In genomic region chr17:45793999-45794540, GRCh38 we compare ENCODE assay signal across 30 cellular contexts. TPM values are rescaled to one million over a fixed set of nuclear protein-coding genes. Genes with fewer than 3 reads are reported as not detected.
"Had no signal": no experiment of that assay in that cellular context is flagged by ENCODE, and none has a peak within 500 bp of the region (broad histone marks: within the 10 kb centered on the region; RNA-seq: fewer than 3 reads in every experiment).

No MANE protein-coding gene starts in this region.

- H3K4me3 ChIP-seq: left lung, lower lobe of right lung, neural progenitor cell, pancreas, prostate gland, sigmoid colon, spleen, suprapubic skin, thoracic aorta, tibial artery, upper lobe of right lung had no signal

- H3K27me3 ChIP-seq: pancreas had no signal

- H2AFZ ChIP-seq: neural progenitor cell had no signal

- H3K4me2 ChIP-seq: neural progenitor cell had no signal

- H3K9ac ChIP-seq: neural progenitor cell had no signal

- FAIRE-seq: islet of Langerhans, kidney, pancreas, small intestine had no signal

- H3K9me3 ChIP-seq: left lung, lower lobe of right lung, pancreas, prostate gland, sigmoid colon, spleen, suprapubic skin, thoracic aorta, tibial artery, upper lobe of right lung had no signal

- ATAC-seq: left colon; left lung; lower lobe of right lung; naive thymus-derived CD8-positive, alpha-beta T cell; pancreas; right cardiac atrium; stimulated activated effector memory CD8-positive, alpha-beta T cell treated with anti-CD3 and anti-CD28 coated beads, Interleukin-12 subunit alpha, Interleukin-12 subunit beta, amount 100 ng/mL, for 72 hours; upper lobe of right lung had no signal

- H3K27ac ChIP-seq: left lung, lower lobe of right lung, neural progenitor cell, pancreas, prostate gland, sigmoid colon, spleen, suprapubic skin, thoracic aorta, tibial artery, upper lobe of right lung had no signal

- H3K4me1 ChIP-seq: left lung, lower lobe of right lung, prostate gland, spleen, upper lobe of right lung had no signal

- H3K36me3 ChIP-seq: left lung, lower lobe of right lung, neural progenitor cell, pancreas, prostate gland, sigmoid colon, spleen, suprapubic skin, thoracic aorta, tibial artery, upper lobe of right lung had no signal

- DNase-seq: immature natural killer cell; kidney; left colon; lower lobe of right lung; mammary epithelial cell; mesenchymal stem cell; naive thymus-derived CD8-positive, alpha-beta T cell; nephron progenitor cell; pancreas; retina; right cardiac atrium; sigmoid colon; small intestine; spleen; stimulated activated CD4-positive, alpha-beta T cell treated with anti-CD3 and anti-CD28 coated beads, Interleukin-4, amount 100 ng/mL, for 24 hours; stimulated activated naive CD4-positive, alpha-beta T cell; tibial artery; trophoblast cell; upper lobe of right lung had no signal

RNA-seq across cellular contexts. Expression of gene CRHR1, which starts 9.9 kb away (rescaled TPM):
- total RNA-seq: kidney; left colon; left lung; liver; lower lobe of right lung; mammary epithelial cell; mucosa of gallbladder; naive thymus-derived CD8-positive, alpha-beta T cell; omental fat pad; right cardiac atrium; spleen; thoracic aorta; upper lobe of right lung had no signal
- polyA plus RNA-seq: immature natural killer cell; liver; mammary epithelial cell; naive thymus-derived CD8-positive, alpha-beta T cell; pancreas; right cardiac atrium; sigmoid colon had no signal

RNA-seq across cellular contexts. Expression of gene SPPL2C, which starts 50.6 kb away (rescaled TPM):
- total RNA-seq: kidney; left colon; left lung; liver; lower lobe of right lung; mammary epithelial cell; mucosa of gallbladder; naive thymus-derived CD8-positive, alpha-beta T cell; omental fat pad; pancreas; right cardiac atrium; sigmoid colon; spleen; subcutaneous adipose tissue; suprapubic skin; thoracic aorta; upper lobe of right lung had no signal
- polyA plus RNA-seq: immature natural killer cell; liver; mammary epithelial cell; naive thymus-derived CD8-positive, alpha-beta T cell; pancreas; right cardiac atrium; small intestine; spleen had no signal
